1 cellular context compared by ENCODE assay signal in genomic region chr7:149196151-149196704, GRCh38.
TF ChIP-seq lines count a peak whose summit lies in the region.

No MANE protein-coding gene starts in this region.

TF ChIP-seq in SK-N-SH, 30 proteins besides CTCF, POLR2A, EP300 and RAD21 (continued from another document):
- TF ChIP-seq, protein P1, sequence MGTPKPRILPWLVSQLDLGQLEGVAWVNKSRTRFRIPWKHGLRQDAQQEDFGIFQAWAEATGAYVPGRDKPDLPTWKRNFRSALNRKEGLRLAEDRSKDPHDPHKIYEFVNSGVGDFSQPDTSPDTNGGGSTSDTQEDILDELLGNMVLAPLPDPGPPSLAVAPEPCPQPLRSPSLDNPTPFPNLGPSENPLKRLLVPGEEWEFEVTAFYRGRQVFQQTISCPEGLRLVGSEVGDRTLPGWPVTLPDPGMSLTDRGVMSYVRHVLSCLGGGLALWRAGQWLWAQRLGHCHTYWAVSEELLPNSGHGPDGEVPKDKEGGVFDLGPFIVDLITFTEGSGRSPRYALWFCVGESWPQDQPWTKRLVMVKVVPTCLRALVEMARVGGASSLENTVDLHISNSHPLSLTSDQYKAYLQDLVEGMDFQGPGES (IDR thresholded peaks at IDR 0.05; ENCODE audit: low read depth, low read length) = no peak
